ENCODE assay signal across 8 cellular contexts in the genomic region with DNA sequence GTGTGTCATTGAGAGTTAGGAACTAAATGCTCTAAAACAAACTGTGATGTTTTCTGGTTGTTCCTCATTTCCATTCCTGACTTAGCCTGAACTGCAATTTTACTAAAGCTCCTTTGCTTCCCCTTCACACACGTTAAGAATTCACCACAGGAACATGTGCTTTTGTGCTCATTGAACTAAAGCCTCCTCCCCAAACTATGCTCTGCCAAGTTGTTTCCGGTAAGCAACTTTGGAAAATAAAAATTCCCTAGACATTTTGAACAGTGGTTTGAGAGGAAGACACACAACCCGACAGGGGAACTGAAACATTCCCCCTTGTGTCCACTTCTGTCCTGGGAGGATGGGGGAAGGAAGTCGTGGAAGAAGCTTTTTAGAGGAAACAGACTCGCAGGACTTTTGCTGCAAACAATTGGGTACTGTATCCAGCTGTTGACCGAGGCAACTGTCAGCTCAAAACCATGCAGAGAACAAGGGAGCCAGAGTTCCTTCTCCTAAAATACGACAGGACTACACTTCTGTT.
DNase-seq lines count a peak whose midpoint lies in the region; ATAC-seq and TF ChIP-seq lines count a peak whose summit lies in the region.

No MANE protein-coding gene starts in this region.

- H3K36me3 ChIP-seq in HUES64 (ENCODE audit: insufficient read depth, low read length), result no peaks in the 10 kb centered on the region
- no peaks in the 10 kb centered on the region for H3K36me3 ChIP-seq in rectal smooth muscle tissue (ENCODE audit: control insufficient read depth, insufficient read depth, low read length)
- H3K36me3 ChIP-seq in endodermal cell (ENCODE audit: control insufficient read depth, insufficient read depth, low read length), result peaks cover 6% of the 10 kb centered on the region

- H3K4me3 ChIP-seq in HUES64 (ENCODE audit: low read length), result no peak overlapping the region
- peak overlapping the region; percentile 25 for H3K4me3 ChIP-seq in rectal smooth muscle tissue (ENCODE audit: low read length)
- H3K4me3 ChIP-seq in endodermal cell (ENCODE audit: low read length), result no peak overlapping the region

- H3K27ac Mint-ChIP-seq in T-helper 17 cell (peak overlapping the region; percentile 57), endodermal cell (no peak overlapping the region)

- peak overlapping the region; percentile 46; the same call in 1 of the 2 replicates for H3K9ac ChIP-seq in HUES64 (ENCODE audit: low read depth, low read length)
- no peak overlapping the region for H3K9ac ChIP-seq in rectal smooth muscle tissue (ENCODE audit: low read length)
- no peak overlapping the region for H3K9ac ChIP-seq in endodermal cell (ENCODE audit: extremely low read depth, low read length, poor library complexity, severe bottlenecking)

- H3K27ac ChIP-seq in HUES64 (ENCODE audit: low read depth, low read length) (peak overlapping the region; percentile 38; the same call in 1 of the 2 replicates), rectal smooth muscle tissue (ENCODE audit: low read depth, low read length) (peak overlapping the region; percentile 16), endodermal cell (ENCODE audit: low read depth, low read length) (no peak overlapping the region)

- H3K9me3 ChIP-seq in HUES64 (ENCODE audit: insufficient read depth, low read depth, low read length) (no peaks in the 10 kb centered on the region), T-helper 17 cell (ENCODE audit: control insufficient read depth, low read length, poor library complexity, severe bottlenecking) (no peaks in the 10 kb centered on the region), endodermal cell (ENCODE audit: control insufficient read depth, low read length) (no peaks in the 10 kb centered on the region)

- H3K27me3 ChIP-seq in HUES64 (ENCODE audit: insufficient read depth, low read length) (no peaks in the 10 kb centered on the region), rectal smooth muscle tissue (ENCODE audit: control insufficient read depth, insufficient read depth, low read length) (no peaks in the 10 kb centered on the region), endodermal cell (ENCODE audit: control insufficient read depth, insufficient read depth, low read length, poor library complexity, severe bottlenecking) (no peaks in the 10 kb centered on the region)

- ATAC-seq in T-helper 17 cell (no peak), HG03442 (IDR thresholded peaks at IDR 0.05; ENCODE audit: unreplicated experiment) (no peak), HG02973 (IDR thresholded peaks at IDR 0.05; ENCODE audit: unreplicated experiment) (no peak)

- H3K36me3 Mint-ChIP-seq in T-helper 17 cell (ENCODE audit: low read depth), result peaks cover 2% of the 10 kb centered on the region
- no peaks in the 10 kb centered on the region for H3K36me3 Mint-ChIP-seq in endodermal cell (ENCODE audit: low read depth)

- 64% methylated on average over 7 of the region's 7 CpGs for WGBS in HUES64
- 45 to 62% methylated on average over 7 of the region's 7 CpGs for WGBS in endodermal cell (ENCODE audit: insufficient coverage in 1 of 2, insufficient read length in 1 of 2), 2 experiments

- H3K27me3 Mint-ChIP-seq in T-helper 17 cell, result peaks cover 6% of the 10 kb centered on the region
- H3K27me3 Mint-ChIP-seq in endodermal cell (ENCODE audit: insufficient read depth), result no peaks in the 10 kb centered on the region

- no peaks in the 10 kb centered on the region for H3K9me3 Mint-ChIP-seq in endodermal cell

- intact Hi-C loops in head of caudate nucleus (cut with DNase I), result no loop called here

- H3K4me1 Mint-ChIP-seq in T-helper 17 cell, result peaks cover 18% of the 10 kb centered on the region
- peaks cover 37% of the 10 kb centered on the region for H3K4me1 Mint-ChIP-seq in endodermal cell

- DNase-seq in T-helper 17 cell (no peak), head of caudate nucleus (peak in 30 of 42 donors; percentile 10 to 79 (median 50)), endodermal cell (no peak), H4 (ENCODE audit: low spot score) (no peak)

- TF ChIP-seq CTCF in endodermal cell (conservative IDR thresholded peaks at IDR 0.05), result no peak

- H3K4me3 Mint-ChIP-seq in T-helper 17 cell, result no peak overlapping the region
- H3K4me3 Mint-ChIP-seq in endodermal cell, result no peak overlapping the region

- H3K4me1 ChIP-seq in HUES64 (ENCODE audit: insufficient read depth, low read length) (peaks cover 39% of the 10 kb centered on the region), rectal smooth muscle tissue (ENCODE audit: control insufficient read depth, insufficient read depth, low read length) (no peaks in the 10 kb centered on the region), endodermal cell (ENCODE audit: control insufficient read depth, insufficient read depth, low read length) (peaks cover 28% of the 10 kb centered on the region)

Comparison
In these comparisons a context has a peak if more than half of its experiments do, and no peak if none do; other contexts are left out.
1. DNase-seq: peak in head of caudate nucleus (30 of 42); none in T-helper 17 cell (0 of 3), endodermal cell (single experiment) and H4 (single experiment).